In genomic region chr22:50467773-50468440, GRCh38 we compare ENCODE assay signal across 27 cellular contexts. TPM values are rescaled to one million over a fixed set of nuclear protein-coding genes. Genes with fewer than 3 reads are reported as not detected.
DNase-seq lines count a peak whose midpoint lies in the region; ATAC-seq and TF ChIP-seq lines count a peak whose summit lies in the region.
"Had no signal": no experiment of that assay in that cellular context is flagged by ENCODE, and none has a peak within 500 bp of the region (broad histone marks: within the 10 kb centered on the region; RNA-seq: fewer than 3 reads in every experiment).

No MANE protein-coding gene starts in this region.

- H3K4me2 ChIP-seq in KMS-11, result peak overlapping the region; percentile 71; the same call in 1 of the 2 replicates

- no peak for ATAC-seq in activated CD8-positive, alpha-beta T cell treated with anti-CD3 and anti-CD28 coated beads for 36 hours
- no peak for ATAC-seq in naive thymus-derived CD4-positive, alpha-beta T cell
- no peak for ATAC-seq in GM19351 (IDR thresholded peaks at IDR 0.05; ENCODE audit: unreplicated experiment)
- ATAC-seq in GM21825 (IDR thresholded peaks at IDR 0.05; ENCODE audit: unreplicated experiment), result no peak
- ATAC-seq: left ventricle myocardium superior, Panc1 had no signal

- H3K27ac ChIP-seq in KMS-11 (peak overlapping the region; percentile 95; the same call in 1 of the 2 replicates), endodermal cell (ENCODE audit: low read depth, low read length) (no peak overlapping the region)
- peak overlapping the region; percentile 90 for H3K27ac ChIP-seq in naive thymus-derived CD4-positive, alpha-beta T cell (ENCODE audit: low read depth, low read length)
- H3K27ac ChIP-seq: ascending aorta, C4-2B, SJSA1, uterus had no signal

- no peaks in the 10 kb centered on the region for H4K20me1 ChIP-seq in KMS-11 (ENCODE audit: insufficient read depth)

- H3K9ac ChIP-seq in KMS-11 (no peak overlapping the region), endodermal cell (ENCODE audit: extremely low read depth, low read length, poor library complexity, severe bottlenecking) (no peak overlapping the region)

- no peak for TF ChIP-seq CTCF in KMS-11 (conservative IDR thresholded peaks at IDR 0.05; ENCODE audit: low read depth, low read length)
- TF ChIP-seq CTCF in activated CD8-positive, alpha-beta T cell treated with anti-CD3 and anti-CD28 coated beads for 36 hours (IDR thresholded peaks at IDR 0.05), result no peak
- TF ChIP-seq CTCF in endodermal cell (conservative IDR thresholded peaks at IDR 0.05), result no peak

- H3K36me3 Mint-ChIP-seq in activated CD4-positive, alpha-beta T cell treated with anti-CD3 and anti-CD28 coated beads, Interleukin-2, amount 10 ng/mL, durations not matched to agents 7 days and 5 days (ENCODE audit: low read depth), result peaks cover 46% of the 10 kb centered on the region
- peaks cover 14% of the 10 kb centered on the region for H3K36me3 Mint-ChIP-seq in activated CD8-positive, alpha-beta T cell treated with anti-CD3 and anti-CD28 coated beads for 36 hours (ENCODE audit: low read depth)
- H3K36me3 Mint-ChIP-seq in naive thymus-derived CD4-positive, alpha-beta T cell, result peaks cover 0 to 15% (median 7%) of the 10 kb centered on the region in 5 donors
- H3K36me3 Mint-ChIP-seq in endodermal cell (ENCODE audit: low read depth), result peaks cover 29% of the 10 kb centered on the region

- H3K27me3 ChIP-seq in KMS-11 (ENCODE audit: insufficient read depth, low read depth) (no peaks in the 10 kb centered on the region), endodermal cell (ENCODE audit: control insufficient read depth, insufficient read depth, low read length, poor library complexity, severe bottlenecking) (no peaks in the 10 kb centered on the region)
- H3K27me3 ChIP-seq in naive thymus-derived CD4-positive, alpha-beta T cell (ENCODE audit: control insufficient read depth in 2 of 2, insufficient read depth in 2 of 2, low read length in 2 of 2), result no peaks in the 10 kb centered on the region
- H3K27me3 ChIP-seq: ascending aorta, dorsolateral prefrontal cortex, SJSA1, uterus had no signal

- DNase-seq in activated CD4-positive, alpha-beta T cell treated with anti-CD3 and anti-CD28 coated beads, Interleukin-2, amount 10 ng/mL, durations not matched to agents 7 days and 5 days, result no peak
- no peak for DNase-seq in activated CD4-positive, alpha-beta T cell treated with anti-CD3 and anti-CD28 coated beads, Interleukin-2, amount 50 U/mL, for 48 hours
- no peak for DNase-seq in activated CD8-positive, alpha-beta T cell treated with anti-CD3 and anti-CD28 coated beads for 36 hours
- DNase-seq in naive thymus-derived CD4-positive, alpha-beta T cell, result no peak
- DNase-seq in endodermal cell, result no peak
- DNase-seq: activated CD4-positive, alpha-beta T cell treated with anti-CD3 and anti-CD28 coated beads for 1 hour; activated gamma-delta T cell; central memory CD4-positive, alpha-beta T cell; DMS53; dorsolateral prefrontal cortex; foreskin fibroblast; GOT3; left ventricle myocardium superior; NCI-H187; NCI-H226; NCI-H82; stimulated activated CD4-positive, alpha-beta T cell treated with anti-CD3 and anti-CD28 coated beads, Interleukin-4, amount 100 ng/mL, for 4 hours; uterus had no signal

- H3K4me1 Mint-ChIP-seq in activated CD4-positive, alpha-beta T cell treated with anti-CD3 and anti-CD28 coated beads, Interleukin-2, amount 10 ng/mL, durations not matched to agents 7 days and 5 days, result peaks cover 59% of the 10 kb centered on the region
- peaks cover 62% of the 10 kb centered on the region for H3K4me1 Mint-ChIP-seq in activated CD8-positive, alpha-beta T cell treated with anti-CD3 and anti-CD28 coated beads for 36 hours (ENCODE audit: low read depth)
- H3K4me1 Mint-ChIP-seq in naive thymus-derived CD4-positive, alpha-beta T cell, result peaks cover 33 to 55% (median 51%) of the 10 kb centered on the region in 7 donors
- H3K4me1 Mint-ChIP-seq in endodermal cell, result peaks cover 11% of the 10 kb centered on the region

- peak overlapping the region; percentile 97 for H3K27ac Mint-ChIP-seq in activated CD4-positive, alpha-beta T cell treated with anti-CD3 and anti-CD28 coated beads, Interleukin-2, amount 10 ng/mL, durations not matched to agents 7 days and 5 days
- peak overlapping the region; percentile 95 for H3K27ac Mint-ChIP-seq in activated CD8-positive, alpha-beta T cell treated with anti-CD3 and anti-CD28 coated beads for 36 hours
- peak overlapping the region; percentile 88 to 99 (median 93) for H3K27ac Mint-ChIP-seq in naive thymus-derived CD4-positive, alpha-beta T cell
- no peak overlapping the region for H3K27ac Mint-ChIP-seq in endodermal cell

- peaks cover 34% of the 10 kb centered on the region for H3K79me2 ChIP-seq in KMS-11 (ENCODE audit: insufficient read depth, low read depth)

- H3K36me3 ChIP-seq in KMS-11 (ENCODE audit: insufficient read depth), result no peaks in the 10 kb centered on the region
- H3K36me3 ChIP-seq in naive thymus-derived CD4-positive, alpha-beta T cell (ENCODE audit: control insufficient read depth in 2 of 3, insufficient read depth in 3 of 3, low read length in 3 of 3), result peaks cover 9 to 60% (median 22%) of the 10 kb centered on the region in 3 experiments
- peaks cover 32% of the 10 kb centered on the region for H3K36me3 ChIP-seq in endodermal cell (ENCODE audit: control insufficient read depth, insufficient read depth, low read length)
- H3K36me3 ChIP-seq: uterus had no signal

- H2AFZ ChIP-seq in KMS-11 (ENCODE audit: low read depth), result no peak overlapping the region

- WGBS in endodermal cell (ENCODE audit: insufficient coverage in 1 of 2, insufficient read length in 1 of 2), 2 experiments, result 91 to 93% methylated on average over 12 to 22 of the region's 22 CpGs

- intact Hi-C loops in activated CD8-positive, alpha-beta T cell treated with anti-CD3 and anti-CD28 coated beads for 36 hours (cut with micrococcal nuclease), result no loop called here
- intact Hi-C loops in naive thymus-derived CD4-positive, alpha-beta T cell (cut with micrococcal nuclease), result no loop called here

- POLR2A ChIA-PET in activated CD4-positive, alpha-beta T cell treated with anti-CD3 and anti-CD28 coated beads, Interleukin-2, amount 10 ng/mL, durations not matched to agents 7 days and 5 days (lab: Charles Lee), result interaction anchor here (1.0 kb wide), 1 partner anchor 153 kb away, joined by 3 read pairs; no protein-coding TSS in a partner anchor
- POLR2A ChIA-PET in activated CD8-positive, alpha-beta T cell treated with anti-CD3 and anti-CD28 coated beads for 36 hours (lab: Charles Lee), result interaction anchor here (2.4 to 5.3 kb wide), 2 partner anchors 57 to 153 kb away, joined by 7 to 38 read pairs; partner anchors contain the start of gene SCO2
- POLR2A ChIA-PET in naive thymus-derived CD4-positive, alpha-beta T cell (lab: Charles Lee), result interaction anchor here (1.3 to 3.6 kb wide), 7 partner anchors 10 to 153 kb away, joined by 4 to 19 read pairs (median 7); partner anchors contain the start of genes ADM2 and SCO2

- H3K4me1 ChIP-seq in KMS-11 (ENCODE audit: low read depth, poor library complexity, severe bottlenecking), result peaks cover 46% of the 10 kb centered on the region
- H3K4me1 ChIP-seq in naive thymus-derived CD4-positive, alpha-beta T cell (ENCODE audit: control insufficient read depth in 2 of 2, insufficient read depth in 2 of 2, low read length in 2 of 2), result peaks cover 43 to 48% of the 10 kb centered on the region in 2 donors
- peaks cover 9% of the 10 kb centered on the region for H3K4me1 ChIP-seq in endodermal cell (ENCODE audit: control insufficient read depth, insufficient read depth, low read length)

- no peaks in the 10 kb centered on the region for H3K9me3 Mint-ChIP-seq in activated CD4-positive, alpha-beta T cell treated with anti-CD3 and anti-CD28 coated beads, Interleukin-2, amount 10 ng/mL, durations not matched to agents 7 days and 5 days
- no peaks in the 10 kb centered on the region for H3K9me3 Mint-ChIP-seq in activated CD8-positive, alpha-beta T cell treated with anti-CD3 and anti-CD28 coated beads for 36 hours
- no peaks in the 10 kb centered on the region for H3K9me3 Mint-ChIP-seq in naive thymus-derived CD4-positive, alpha-beta T cell
- no peaks in the 10 kb centered on the region for H3K9me3 Mint-ChIP-seq in endodermal cell

- no peaks in the 10 kb centered on the region for H3K9me3 ChIP-seq in naive thymus-derived CD4-positive, alpha-beta T cell (ENCODE audit: control insufficient read depth in 2 of 3, low read length in 3 of 3)
- no peaks in the 10 kb centered on the region for H3K9me3 ChIP-seq in endodermal cell (ENCODE audit: control insufficient read depth, low read length)
- H3K9me3 ChIP-seq: ascending aorta, SJSA1, uterus had no signal

- CTCF ChIA-PET in activated CD4-positive, alpha-beta T cell treated with anti-CD3 and anti-CD28 coated beads, Interleukin-2, amount 10 ng/mL, durations not matched to agents 7 days and 5 days (lab: Charles Lee), result interaction anchor here (0.6 to 2.5 kb wide), 8 partner anchors 10 to 192 kb away, joined by 4 to 10 read pairs (median 5); partner anchors contain the start of gene SCO2
- CTCF ChIA-PET in activated CD8-positive, alpha-beta T cell treated with anti-CD3 and anti-CD28 coated beads for 36 hours (lab: Charles Lee), result interaction anchor here (1.2 to 3.5 kb wide), 3 partner anchors 11 to 153 kb away, joined by 3 to 19 read pairs (median 4); no protein-coding TSS in a partner anchor
- CTCF ChIA-PET in naive thymus-derived CD4-positive, alpha-beta T cell (lab: Charles Lee), result interaction anchor here (0.8 to 4.0 kb wide), 6 partner anchors 8 to 152 kb away, joined by 3 to 18 read pairs (median 4); partner anchors contain the start of gene SCO2

- no peaks in the 10 kb centered on the region for H3K27me3 Mint-ChIP-seq in activated CD4-positive, alpha-beta T cell treated with anti-CD3 and anti-CD28 coated beads, Interleukin-2, amount 10 ng/mL, durations not matched to agents 7 days and 5 days
- no peaks in the 10 kb centered on the region for H3K27me3 Mint-ChIP-seq in activated CD8-positive, alpha-beta T cell treated with anti-CD3 and anti-CD28 coated beads for 36 hours
- H3K27me3 Mint-ChIP-seq in naive thymus-derived CD4-positive, alpha-beta T cell, result no peaks in the 10 kb centered on the region
- H3K27me3 Mint-ChIP-seq in endodermal cell (ENCODE audit: insufficient read depth), result no peaks in the 10 kb centered on the region

- no peak overlapping the region for H3K4me3 Mint-ChIP-seq in activated CD4-positive, alpha-beta T cell treated with anti-CD3 and anti-CD28 coated beads, Interleukin-2, amount 10 ng/mL, durations not matched to agents 7 days and 5 days
- peak overlapping the region; percentile 36 for H3K4me3 Mint-ChIP-seq in activated CD8-positive, alpha-beta T cell treated with anti-CD3 and anti-CD28 coated beads for 36 hours
- H3K4me3 Mint-ChIP-seq in naive thymus-derived CD4-positive, alpha-beta T cell, result peak overlapping the region in 2 of 10 donors; percentile 98 to 100
- H3K4me3 Mint-ChIP-seq in endodermal cell, result no peak overlapping the region

- H3K4me3 ChIP-seq in KMS-11 (IDR thresholded peaks at IDR 0.05; ENCODE audit: insufficient read depth, low read depth, low read length) (no peak overlapping the region), endodermal cell (ENCODE audit: low read length) (no peak overlapping the region)
- no peak overlapping the region for H3K4me3 ChIP-seq in naive thymus-derived CD4-positive, alpha-beta T cell (ENCODE audit: low read length)
- H3K4me3 ChIP-seq: ascending aorta, dorsolateral prefrontal cortex, SJSA1, uterus had no signal

RNA-seq across cellular contexts. Expression of gene SBF1, which starts 6.9 kb away (rescaled TPM):
- total RNA-seq in activated CD4-positive, alpha-beta T cell treated with anti-CD3 and anti-CD28 coated beads, Interleukin-2, amount 10 ng/mL, durations not matched to agents 7 days and 5 days, result 100 to 1,000 TPM; 211 to 224 TPM
- total RNA-seq in activated CD8-positive, alpha-beta T cell treated with anti-CD3 and anti-CD28 coated beads for 36 hours, result 100 to 1,000 TPM; 120 TPM
- total RNA-seq in naive thymus-derived CD4-positive, alpha-beta T cell, result 100 to 1,000 TPM; 161 to 209 (median 181) TPM
- 10 to 100 TPM; 15.2 to 40.2 TPM for polyA plus RNA-seq in naive thymus-derived CD4-positive, alpha-beta T cell
- total RNA-seq in endodermal cell, result 10 to 100 TPM; 89.9 to 90.1 TPM
- 84.3 TPM for polyA plus RNA-seq in endodermal cell (2013, experiment 1 of 2)
- 75.6 TPM for polyA plus RNA-seq in endodermal cell (2013, experiment 2 of 2)

RNA-seq across cellular contexts. Expression of gene ADM2, which starts 13.4 kb away (rescaled TPM):
- 1 to 10 TPM; 3.7 to 4.1 TPM for total RNA-seq in activated CD4-positive, alpha-beta T cell treated with anti-CD3 and anti-CD28 coated beads, Interleukin-2, amount 10 ng/mL, durations not matched to agents 7 days and 5 days
- total RNA-seq in activated CD8-positive, alpha-beta T cell treated with anti-CD3 and anti-CD28 coated beads for 36 hours, result 1 to 10 TPM; 5.5 to 6.8 TPM
- 1 to 10 TPM; 1.3 to 4.5 (median 4.0) TPM for total RNA-seq in naive thymus-derived CD4-positive, alpha-beta T cell
- under 1 TPM; 0.24 to 0.44 TPM for polyA plus RNA-seq in naive thymus-derived CD4-positive, alpha-beta T cell
- 1 to 10 TPM; 4.0 to 4.2 TPM for total RNA-seq in endodermal cell
- polyA plus RNA-seq in endodermal cell (2013, experiment 1 of 2), result 5.0 TPM
- polyA plus RNA-seq in endodermal cell (2013, experiment 2 of 2), result 2.8 TPM
- total RNA-seq: ascending aorta, left ventricle myocardium superior, subcutaneous adipose tissue had no signal

RNA-seq across cellular contexts. Expression of gene MIOX, which starts 18.8 kb away (rescaled TPM):
- total RNA-seq in activated CD4-positive, alpha-beta T cell treated with anti-CD3 and anti-CD28 coated beads, Interleukin-2, amount 10 ng/mL, durations not matched to agents 7 days and 5 days, result under 1 TPM in 1 of 2 experiments, not detected in 1; 0.23 TPM
- under 1 TPM in 1 of 2 experiments, not detected in 1; 0.29 TPM for total RNA-seq in activated CD8-positive, alpha-beta T cell treated with anti-CD3 and anti-CD28 coated beads for 36 hours
- total RNA-seq in naive thymus-derived CD4-positive, alpha-beta T cell, result under 1 TPM in 1 of 5 experiments, not detected in 4; 0.22 TPM
- not detected for polyA plus RNA-seq in naive thymus-derived CD4-positive, alpha-beta T cell
- not detected for total RNA-seq in endodermal cell
- 0.21 TPM for polyA plus RNA-seq in endodermal cell (2013, experiment 1 of 2)
- polyA plus RNA-seq in endodermal cell (2013, experiment 2 of 2), result 0.29 TPM
- total RNA-seq: ascending aorta, epithelial cell of proximal tubule, left ventricle myocardium superior, SJSA1, subcutaneous adipose tissue, uterus had no signal

RNA-seq across cellular contexts. Expression of gene LMF2, which starts 39.6 kb away (rescaled TPM):
- total RNA-seq in activated CD4-positive, alpha-beta T cell treated with anti-CD3 and anti-CD28 coated beads, Interleukin-2, amount 10 ng/mL, durations not matched to agents 7 days and 5 days, result 100 to 1,000 TPM; 130 to 139 TPM
- 10 to 100 TPM; 48.0 to 48.8 TPM for total RNA-seq in activated CD8-positive, alpha-beta T cell treated with anti-CD3 and anti-CD28 coated beads for 36 hours
- total RNA-seq in naive thymus-derived CD4-positive, alpha-beta T cell, result 100 to 1,000 TPM; 101 to 133 (median 118) TPM
- polyA plus RNA-seq in naive thymus-derived CD4-positive, alpha-beta T cell, result 10 to 100 TPM; 15.0 to 25.5 TPM
- 10 to 100 TPM; 58.8 to 65.2 TPM for total RNA-seq in endodermal cell
- 53.1 TPM for polyA plus RNA-seq in endodermal cell (2013, experiment 1 of 2)
- polyA plus RNA-seq in endodermal cell (2013, experiment 2 of 2), result 43.3 TPM

RNA-seq across cellular contexts. Expression of gene NCAPH2, which starts 40.1 kb away (rescaled TPM):
- 100 to 1,000 TPM; 110 to 133 TPM for total RNA-seq in activated CD4-positive, alpha-beta T cell treated with anti-CD3 and anti-CD28 coated beads, Interleukin-2, amount 10 ng/mL, durations not matched to agents 7 days and 5 days
- 100 to 1,000 TPM; 121 to 126 TPM for total RNA-seq in activated CD8-positive, alpha-beta T cell treated with anti-CD3 and anti-CD28 coated beads for 36 hours
- 100 to 1,000 TPM in 2 of 5 experiments, 10 to 100 TPM in 3; 74.3 to 135 (median 91.1) TPM for total RNA-seq in naive thymus-derived CD4-positive, alpha-beta T cell
- polyA plus RNA-seq in naive thymus-derived CD4-positive, alpha-beta T cell, result 10 to 100 TPM; 37.8 to 46.6 TPM
- 10 to 100 TPM; 63.3 to 73.1 TPM for total RNA-seq in endodermal cell
- 52.0 TPM for polyA plus RNA-seq in endodermal cell (2013, experiment 1 of 2)
- 49.5 TPM for polyA plus RNA-seq in endodermal cell (2013, experiment 2 of 2)
